Comparison of ENCODE assay signal across 18 cellular contexts in genomic region chr9:117719161-117719560, GRCh38.
"Had no signal": no experiment of that assay in that cellular context is flagged by ENCODE, and none has a peak within 500 bp of the region (broad histone marks: within the 10 kb centered on the region; RNA-seq: fewer than 3 reads in every experiment).

No MANE protein-coding gene starts in this region.

- DNase-seq: activated CD4-positive, alpha-beta T cell treated with anti-CD3 and anti-CD28 coated beads for 4 hours; activated CD8-positive, alpha-beta memory T cell treated with anti-CD3 and anti-CD28 coated beads, Interleukin-2, amount 50 U/mL, for 48 hours; activated CD8-positive, alpha-beta T cell treated with anti-CD3 and anti-CD28 coated beads, Interleukin-2, amount 10 ng/mL, durations not matched to agents 7 days and 5 days; activated T-cell treated with anti-CD3 and anti-CD28 coated beads, Interleukin-2, amount 50 U/mL, for 72 hours; aorta; cerebellar nuclear complex; left cardiac atrium; midbrain; naive B cell; stimulated activated CD4-positive, alpha-beta T cell treated with anti-CD3 and anti-CD28 coated beads, Interleukin-4, amount 100 ng/mL, for 24 hours; stimulated activated naive CD4-positive, alpha-beta T cell treated with Interleukin-2 at 50 U/mL for 16 hours; substantia nigra; T-helper 17 cell; trophoblast cell had no signal

- H3K9me3 ChIP-seq: breast epithelium had no signal

- H3K4me1 ChIP-seq: breast epithelium, neural progenitor cell had no signal

- H3K9me3 Mint-ChIP-seq: activated T-cell treated with anti-CD3 and anti-CD28 coated beads, Interleukin-2, amount 50 U/mL, for 72 hours; naive B cell; neural progenitor cell had no signal

- H3K36me3 ChIP-seq: breast epithelium, neural progenitor cell had no signal

- H3K4me3 ChIP-seq: breast epithelium, lung, neural progenitor cell, skin epidermis had no signal

- H3K36me3 Mint-ChIP-seq: naive B cell, neural progenitor cell had no signal

- H3K4me1 Mint-ChIP-seq: neural progenitor cell had no signal

- H3K27ac ChIP-seq: neural progenitor cell had no signal

- H3K27ac Mint-ChIP-seq: activated CD8-positive, alpha-beta T cell treated with anti-CD3 and anti-CD28 coated beads, Interleukin-2, amount 10 ng/mL, durations not matched to agents 7 days and 5 days; activated T-cell treated with anti-CD3 and anti-CD28 coated beads, Interleukin-2, amount 50 U/mL, for 72 hours; neural progenitor cell; T-helper 17 cell had no signal

- ATAC-seq: activated CD8-positive, alpha-beta T cell treated with anti-CD3 and anti-CD28 coated beads, Interleukin-2, amount 10 ng/mL, durations not matched to agents 7 days and 5 days; left cardiac atrium; T-helper 17 cell had no signal

- H3K27me3 ChIP-seq: breast epithelium, neural progenitor cell had no signal

- H3K4me3 Mint-ChIP-seq: activated CD8-positive, alpha-beta T cell treated with anti-CD3 and anti-CD28 coated beads, Interleukin-2, amount 10 ng/mL, durations not matched to agents 7 days and 5 days; neural progenitor cell; T-helper 17 cell had no signal
